Comparison of ENCODE assay signal across 18 cellular contexts in genomic region chr7:18831943-18832342, GRCh38.
DNase-seq lines count a peak whose midpoint lies in the region; ATAC-seq and TF ChIP-seq lines count a peak whose summit lies in the region.
"Had no signal": no experiment of that assay in that cellular context is flagged by ENCODE, and none has a peak within 500 bp of the region (broad histone marks: within the 10 kb centered on the region; RNA-seq: fewer than 3 reads in every experiment).

No MANE protein-coding gene starts in this region.

- H4K8ac ChIP-seq in IMR-90 (ENCODE audit: low read depth in 2 of 2, low read length in 2 of 2), result no peak overlapping the region

- CTCF ChIA-PET in IMR-90 (lab: Yijun Ruan, JAX) (no interaction called here), WTC11 (lab: Charles Lee) (no interaction called here)

- H2BK5ac ChIP-seq in IMR-90 (ENCODE audit: low read depth, low read length, poor library complexity, severe bottlenecking), result no peak overlapping the region

- H4K20me1 ChIP-seq in IMR-90 (ENCODE audit: insufficient read depth, low read length), result no peaks in the 10 kb centered on the region

- H3K4me3 Mint-ChIP-seq in nephron (no peak overlapping the region), WTC11 (no peak overlapping the region)
- H3K4me3 Mint-ChIP-seq: B cell; CD4-positive, alpha-beta T cell; GM23338 had no signal

- H3K56ac ChIP-seq in IMR-90 (ENCODE audit: extremely low read depth, insufficient read depth, low read length), result no peak overlapping the region

- H3K14ac ChIP-seq in IMR-90 (replicated peaks; ENCODE audit: low read depth, low read length), result no peak overlapping the region

- H3K9ac ChIP-seq in IMR-90 (ENCODE audit: low read depth, low read length) (no peak overlapping the region), adipocyte (ENCODE audit: low read length) (no peak overlapping the region)

- no peak overlapping the region for H3K23ac ChIP-seq in IMR-90 (ENCODE audit: low read depth, low read length)

- TF ChIP-seq RAD21 in IMR-90 (IDR thresholded peaks at IDR 0.05; ENCODE audit: low read length), result no peak

- H3K4me2 ChIP-seq in IMR-90 (ENCODE audit: low read depth, low read length), result no peak overlapping the region
- H3K4me2 ChIP-seq: GM23338 had no signal

- H3K27ac ChIP-seq in IMR-90 (ENCODE audit: insufficient read depth, low read length), result no peak overlapping the region
- H3K27ac ChIP-seq in epithelial cell of prostate, result no peak overlapping the region
- H3K27ac ChIP-seq: HL-60 had no signal

- no CpG with 5 or more reads among the region's 2 CpGs for WGBS in IMR-90 (ENCODE audit: extremely low coverage in 2 of 2, insufficient read length in 1 of 2), 2 experiments

- no peaks in the 10 kb centered on the region for H3K27me3 Mint-ChIP-seq in nephron (ENCODE audit: low read depth)
- no peaks in the 10 kb centered on the region for H3K27me3 Mint-ChIP-seq in WTC11 (ENCODE audit: low read depth)
- H3K27me3 Mint-ChIP-seq: B cell; CD4-positive, alpha-beta T cell had no signal

- dilution Hi-C loops in IMR-90 (cut with HindIII; ENCODE audit: low sequenced_read_pairs, unreplicated experiment), result no loop called here

- POLR2A ChIA-PET in IMR-90 (lab: Charles Lee; ENCODE audit: unreplicated experiment) (no interaction called here), WTC11 (lab: Charles Lee) (no interaction called here)

- H3K36me3 ChIP-seq in IMR-90 (ENCODE audit: control insufficient read depth, insufficient read depth, low read length) (no peaks in the 10 kb centered on the region), adipocyte (ENCODE audit: control insufficient read depth, insufficient read depth, low read length, severe bottlenecking) (no peaks in the 10 kb centered on the region)
- H3K36me3 ChIP-seq: HAP-1 had no signal

- H3K27me3 ChIP-seq in IMR-90 (ENCODE audit: control insufficient read depth, insufficient read depth, low read length) (no peaks in the 10 kb centered on the region), adipocyte (replicated peaks; ENCODE audit: control insufficient read depth, insufficient read depth, low read length) (no peaks in the 10 kb centered on the region)

- 0 out of 2 replicates have a peak overlapping the region, but pooled peaks have one; percentile 12 for H2BK20ac ChIP-seq in IMR-90 (ENCODE audit: low read depth, low read length)

- no peak overlapping the region for H2AK5ac ChIP-seq in IMR-90 (ENCODE audit: low read depth, low read length)

- ATAC-seq in IMR-90 (ENCODE audit: low read depth) (no peak), WTC11 (no peak), left colon (no peak), HG03571 (IDR thresholded peaks at IDR 0.05; ENCODE audit: unreplicated experiment) (no peak)
- ATAC-seq: GM12878, GM23338 had no signal

- TF ChIP-seq CTCF in IMR-90 (conservative IDR thresholded peaks at IDR 0.05; ENCODE audit: low read depth, low read length), result no peak
- no peak for TF ChIP-seq CTCF in nephron (IDR thresholded peaks at IDR 0.05; ENCODE audit: unreplicated experiment in 3 of 3)
- TF ChIP-seq CTCF in WTC11 (IDR thresholded peaks at IDR 0.05), result no peak

- no peak for DNase-seq in IMR-90
- DNase-seq in adipocyte (ENCODE audit: low read depth), result no peak
- peak; percentile 22 for DNase-seq in epithelial cell of prostate (ENCODE audit: low read depth, low spot score)
- no peak for DNase-seq in WTC11 (ENCODE audit: low spot score)
- DNase-seq in left colon, result no peak
- DNase-seq in pons (ENCODE audit: low spot score), result no peak
- DNase-seq: C1 segment of cervical spinal cord; Calu3; CD4-positive, alpha-beta T cell; DMS 273 treated with DMSO at 0.1 percent for 48 hours; DMS79 had no signal

- intact Hi-C loops in IMR-90 (cut with micrococcal nuclease) (no loop called here), left colon (cut with DNase I, micrococcal nuclease) (no loop called here)

- no peak for TF ChIP-seq POLR2A in IMR-90 (IDR thresholded peaks at IDR 0.05; ENCODE audit: low read depth, low read length)

- no peaks in the 10 kb centered on the region for H3K4me1 ChIP-seq in IMR-90 (ENCODE audit: control insufficient read depth, insufficient read depth, low read length)
- H3K4me1 ChIP-seq in adipocyte (ENCODE audit: control insufficient read depth, insufficient read depth, low read length), result peaks cover 37% of the 10 kb centered on the region

- H2AFZ ChIP-seq in IMR-90 (replicated peaks; ENCODE audit: low read length, poor library complexity), result no peak overlapping the region

- no peaks in the 10 kb centered on the region for H3K79me1 ChIP-seq in IMR-90 (ENCODE audit: low read depth in 1 of 2, low read length in 2 of 2)

- peak overlapping the region; percentile 72 to 94 (median 75) for H3K27ac Mint-ChIP-seq in nephron
- H3K27ac Mint-ChIP-seq in WTC11, result no peak overlapping the region
- H3K27ac Mint-ChIP-seq: B cell; CD4-positive, alpha-beta T cell; GM23338 had no signal

- no peak overlapping the region for H4K91ac ChIP-seq in IMR-90 (ENCODE audit: insufficient read depth, low read depth, low read length)

- H4K5ac ChIP-seq in IMR-90 (ENCODE audit: low read depth, low read length), result no peak overlapping the region

- no peak overlapping the region for H2BK15ac ChIP-seq in IMR-90 (ENCODE audit: low read depth, low read length)

- peaks cover 45% of the 10 kb centered on the region for H3K4me1 Mint-ChIP-seq in nephron
- peaks cover 12% of the 10 kb centered on the region for H3K4me1 Mint-ChIP-seq in WTC11
- H3K4me1 Mint-ChIP-seq: B cell had no signal

- in situ Hi-C loops in IMR-90 (cut with MboI; ENCODE audit: low sequenced_read_pairs), result no loop called here

- H2AK9ac ChIP-seq in IMR-90 (replicated peaks; ENCODE audit: low read depth, low read length, poor library complexity), result no peak overlapping the region

- H3K9me3 Mint-ChIP-seq in nephron (no peaks in the 10 kb centered on the region), WTC11 (no peaks in the 10 kb centered on the region)
- H3K9me3 Mint-ChIP-seq: CD4-positive, alpha-beta T cell; GM23338 had no signal

- no peak overlapping the region for H3K4ac ChIP-seq in IMR-90 (ENCODE audit: low read depth, low read length)

- H3K36me3 Mint-ChIP-seq in nephron (ENCODE audit: low read depth), result no peaks in the 10 kb centered on the region
- no peaks in the 10 kb centered on the region for H3K36me3 Mint-ChIP-seq in WTC11

- no peak overlapping the region for H2BK120ac ChIP-seq in IMR-90 (ENCODE audit: low read depth, low read length)

- H3K9me3 ChIP-seq in IMR-90 (ENCODE audit: control insufficient read depth, insufficient read depth, low read length), result no peaks in the 10 kb centered on the region
- no peaks in the 10 kb centered on the region for H3K9me3 ChIP-seq in adipocyte (ENCODE audit: control insufficient read depth, low read length)
- H3K9me3 ChIP-seq: HAP-1 had no signal

- no TSS peak for BruUV-seq in IMR-90 (replicated peaks; lab: Mats Ljungman, UMichigan)

- no peak overlapping the region for H3K18ac ChIP-seq in IMR-90 (ENCODE audit: low read depth, low read length)

- H3K4me3 ChIP-seq in IMR-90 (ENCODE audit: insufficient read depth, low read depth, low read length) (no peak overlapping the region), adipocyte (ENCODE audit: low read length) (peak overlapping the region; percentile 59)
- H3K4me3 ChIP-seq: GM12878, GM23338, HAP-1 had no signal

- H3K9me1 ChIP-seq in IMR-90 (ENCODE audit: insufficient read depth, low read length), result no peaks in the 10 kb centered on the region

TF ChIP-seq in IMR-90, 13 proteins besides CTCF, POLR2A, EP300 and RAD21 (continues in another document):
- TF ChIP-seq RCOR1 (IDR thresholded peaks at IDR 0.05; ENCODE audit: insufficient replicate concordance, low read length) (no peak), NFE2L2 (IDR thresholded peaks at IDR 0.05; ENCODE audit: low read depth, low read length) (no peak), MXI1 (IDR thresholded peaks at IDR 0.05; ENCODE audit: borderline replicate concordance, low read depth, low read length) (no peak), MAZ (IDR thresholded peaks at IDR 0.05; ENCODE audit: borderline replicate concordance, low read depth, low read length) (no peak), ELK1 (IDR thresholded peaks at IDR 0.05; ENCODE audit: borderline replicate concordance, low read depth, low read length) (no peak), CEBPB (IDR thresholded peaks at IDR 0.05; ENCODE audit: low read depth, low read length) (no peak), CHD1 (IDR thresholded peaks at IDR 0.05; ENCODE audit: low read depth, low read length) (no peak), SMC3 (IDR thresholded peaks at IDR 0.05; ENCODE audit: low read depth, low read length) (no peak), BHLHE40 (IDR thresholded peaks at IDR 0.05; ENCODE audit: low read depth, low read length) (no peak)

TF ChIP-seq in WTC11, 78 proteins besides CTCF, POLR2A, EP300 and RAD21 (continues in another document):
- no peak for TF ChIP-seq PRRX2 (CRISPR knock-in tag; IDR thresholded peaks at IDR 0.05)
- TF ChIP-seq SMAD4 (CRISPR knock-in tag; IDR thresholded peaks at IDR 0.05), result no peak
- TF ChIP-seq ZNF138 (CRISPR knock-in tag; conservative IDR thresholded peaks at IDR 0.05), result no peak
- TF ChIP-seq, protein P1, sequence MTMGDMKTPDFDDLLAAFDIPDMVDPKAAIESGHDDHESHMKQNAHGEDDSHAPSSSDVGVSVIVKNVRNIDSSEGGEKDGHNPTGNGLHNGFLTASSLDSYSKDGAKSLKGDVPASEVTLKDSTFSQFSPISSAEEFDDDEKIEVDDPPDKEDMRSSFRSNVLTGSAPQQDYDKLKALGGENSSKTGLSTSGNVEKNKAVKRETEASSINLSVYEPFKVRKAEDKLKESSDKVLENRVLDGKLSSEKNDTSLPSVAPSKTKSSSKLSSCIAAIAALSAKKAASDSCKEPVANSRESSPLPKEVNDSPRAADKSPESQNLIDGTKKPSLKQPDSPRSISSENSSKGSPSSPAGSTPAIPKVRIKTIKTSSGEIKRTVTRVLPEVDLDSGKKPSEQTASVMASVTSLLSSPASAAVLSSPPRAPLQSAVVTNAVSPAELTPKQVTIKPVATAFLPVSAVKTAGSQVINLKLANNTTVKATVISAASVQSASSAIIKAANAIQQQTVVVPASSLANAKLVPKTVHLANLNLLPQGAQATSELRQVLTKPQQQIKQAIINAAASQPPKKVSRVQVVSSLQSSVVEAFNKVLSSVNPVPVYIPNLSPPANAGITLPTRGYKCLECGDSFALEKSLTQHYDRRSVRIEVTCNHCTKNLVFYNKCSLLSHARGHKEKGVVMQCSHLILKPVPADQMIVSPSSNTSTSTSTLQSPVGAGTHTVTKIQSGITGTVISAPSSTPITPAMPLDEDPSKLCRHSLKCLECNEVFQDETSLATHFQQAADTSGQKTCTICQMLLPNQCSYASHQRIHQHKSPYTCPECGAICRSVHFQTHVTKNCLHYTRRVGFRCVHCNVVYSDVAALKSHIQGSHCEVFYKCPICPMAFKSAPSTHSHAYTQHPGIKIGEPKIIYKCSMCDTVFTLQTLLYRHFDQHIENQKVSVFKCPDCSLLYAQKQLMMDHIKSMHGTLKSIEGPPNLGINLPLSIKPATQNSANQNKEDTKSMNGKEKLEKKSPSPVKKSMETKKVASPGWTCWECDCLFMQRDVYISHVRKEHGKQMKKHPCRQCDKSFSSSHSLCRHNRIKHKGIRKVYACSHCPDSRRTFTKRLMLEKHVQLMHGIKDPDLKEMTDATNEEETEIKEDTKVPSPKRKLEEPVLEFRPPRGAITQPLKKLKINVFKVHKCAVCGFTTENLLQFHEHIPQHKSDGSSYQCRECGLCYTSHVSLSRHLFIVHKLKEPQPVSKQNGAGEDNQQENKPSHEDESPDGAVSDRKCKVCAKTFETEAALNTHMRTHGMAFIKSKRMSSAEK (CRISPR knock-in tag; IDR thresholded peaks at IDR 0.05; ENCODE audit: borderline replicate concordance), result no peak
